19 cellular contexts compared by ENCODE assay signal in genomic region chr11:86118201-86118600, GRCh38. TPM values are rescaled to one million over a fixed set of nuclear protein-coding genes. Genes with fewer than 3 reads are reported as not detected.
DNase-seq lines count a peak whose midpoint lies in the region; ATAC-seq, FAIRE-seq and TF ChIP-seq lines count a peak whose summit lies in the region.
"Had no signal": no experiment of that assay in that cellular context is flagged by ENCODE, and none has a peak within 500 bp of the region (broad histone marks: within the 10 kb centered on the region; RNA-seq: fewer than 3 reads in every experiment).

No MANE protein-coding gene starts in this region.

- H2AK9ac ChIP-seq in IMR-90 (replicated peaks; ENCODE audit: low read depth, low read length, poor library complexity), result no peak overlapping the region

- no peaks in the 10 kb centered on the region for H3K36me3 ChIP-seq in IMR-90 (ENCODE audit: control insufficient read depth, insufficient read depth, low read length)
- H3K36me3 ChIP-seq in K562 (ENCODE audit: control insufficient read depth, insufficient read depth, low read length), result peaks cover 10% of the 10 kb centered on the region; the same call in 2 of the 3 replicates
- no peaks in the 10 kb centered on the region for H3K36me3 ChIP-seq in sigmoid colon
- H3K36me3 ChIP-seq: BLaER1, HAP-1 had no signal

- H2BK120ac ChIP-seq in IMR-90 (ENCODE audit: low read depth, low read length), result peak overlapping the region; percentile 62; the same call in 1 of the 2 replicates

- dilution Hi-C loops in IMR-90 (cut with HindIII; ENCODE audit: low sequenced_read_pairs, unreplicated experiment), result no loop called here

- no peak overlapping the region for H3K4me3 Mint-ChIP-seq in activated CD4-positive, alpha-beta T cell treated with anti-CD3 and anti-CD28 coated beads, Interleukin-2, amount 10 ng/mL, durations not matched to agents 24 days and 14 days
- H3K4me3 Mint-ChIP-seq: CD8-positive, alpha-beta memory T cell had no signal

- peak overlapping the region; percentile 31; the same call in 1 of the 2 replicates for H3K14ac ChIP-seq in IMR-90 (replicated peaks; ENCODE audit: low read depth, low read length)

- peaks cover 17% of the 10 kb centered on the region for H3K79me2 ChIP-seq in K562 (ENCODE audit: control insufficient read depth, insufficient read depth, low read length)

- H4K20me1 ChIP-seq in IMR-90 (ENCODE audit: insufficient read depth, low read length), result no peaks in the 10 kb centered on the region
- no peaks in the 10 kb centered on the region for H4K20me1 ChIP-seq in K562 (replicated peaks; ENCODE audit: control insufficient read depth, insufficient read depth, low read length)
- H4K20me1 ChIP-seq: BLaER1 had no signal

- H3K4me2 ChIP-seq in IMR-90 (ENCODE audit: low read depth, low read length) (no peak overlapping the region), K562 (ENCODE audit: insufficient read depth, low read length) (no peak overlapping the region)
- H3K4me2 ChIP-seq: BLaER1 had no signal

- H3K56ac ChIP-seq in IMR-90 (ENCODE audit: extremely low read depth, insufficient read depth, low read length), result no peak overlapping the region

- TF ChIP-seq POLR2A in IMR-90 (IDR thresholded peaks at IDR 0.05; ENCODE audit: low read depth, low read length) (no peak), K562 (conservative IDR thresholded peaks at IDR 0.05) (no peak), sigmoid colon (IDR thresholded peaks at IDR 0.05) (no peak)

- no peak overlapping the region for H4K5ac ChIP-seq in IMR-90 (ENCODE audit: low read depth, low read length)

- H3K9ac ChIP-seq in IMR-90 (ENCODE audit: low read depth, low read length) (no peak overlapping the region), K562 (ENCODE audit: insufficient read depth in 1 of 2, low read depth in 2 of 2, low read length in 2 of 2) (no peak overlapping the region)
- H3K9ac ChIP-seq: BLaER1 had no signal

- H2BK5ac ChIP-seq in IMR-90 (ENCODE audit: low read depth, low read length, poor library complexity, severe bottlenecking), result peak overlapping the region; percentile 2

- peak overlapping the region; percentile 20; the same call in 1 of the 2 replicates for H2AK5ac ChIP-seq in IMR-90 (ENCODE audit: low read depth, low read length)

- peaks cover 2% of the 10 kb centered on the region for H3K27me3 Mint-ChIP-seq in activated CD4-positive, alpha-beta T cell treated with anti-CD3 and anti-CD28 coated beads, Interleukin-2, amount 10 ng/mL, durations not matched to agents 24 days and 14 days
- H3K27me3 Mint-ChIP-seq: CD8-positive, alpha-beta memory T cell had no signal

- no peak overlapping the region for H3K27ac ChIP-seq in IMR-90 (ENCODE audit: insufficient read depth, low read length)
- no peak overlapping the region for H3K27ac ChIP-seq in K562 (ENCODE audit: extremely low read depth, low read depth, low read length)
- H3K27ac ChIP-seq in sigmoid colon, result peak overlapping the region in 3 of 4 donors; percentile 39 to 76 (median 67)
- H3K27ac ChIP-seq: BLaER1, RWPE1 had no signal

- peaks cover 30% of the 10 kb centered on the region for H3K4me1 Mint-ChIP-seq in activated CD4-positive, alpha-beta T cell treated with anti-CD3 and anti-CD28 coated beads, Interleukin-2, amount 10 ng/mL, durations not matched to agents 24 days and 14 days

- H3K4me3 ChIP-seq in IMR-90 (ENCODE audit: insufficient read depth, low read depth, low read length), result no peak overlapping the region
- H3K4me3 ChIP-seq in K562, result no peak overlapping the region
- no peak overlapping the region for H3K4me3 ChIP-seq in sigmoid colon
- H3K4me3 ChIP-seq: BLaER1, HAP-1 had no signal

- H3K4ac ChIP-seq in IMR-90 (ENCODE audit: low read depth, low read length), result no peak overlapping the region

- CTCF ChIA-PET in IMR-90 (lab: Yijun Ruan, JAX) (no interaction called here), K562 (lab: Yijun Ruan, JAX; ENCODE audit: low intra/inter-chr PET ratio) (no interaction called here)

- peaks cover 4% of the 10 kb centered on the region for H3K9me3 Mint-ChIP-seq in activated CD4-positive, alpha-beta T cell treated with anti-CD3 and anti-CD28 coated beads, Interleukin-2, amount 10 ng/mL, durations not matched to agents 24 days and 14 days
- peaks cover 0 to 5% of the 10 kb centered on the region in 2 donors for H3K9me3 Mint-ChIP-seq in activated naive CD4-positive, alpha-beta T cell treated with anti-CD3 and anti-CD28 coated beads, Interleukin-2, amount 50 U/mL, for 72 hours
- H3K9me3 Mint-ChIP-seq: CD8-positive, alpha-beta memory T cell had no signal

- H2BK15ac ChIP-seq in IMR-90 (ENCODE audit: low read depth, low read length), result peak overlapping the region; percentile 97

- TF ChIP-seq CTCF in IMR-90 (conservative IDR thresholded peaks at IDR 0.05; ENCODE audit: low read depth, low read length), result no peak
- no peak for TF ChIP-seq CTCF in K562 (IDR thresholded peaks at IDR 0.05 in 2 of 3, conservative IDR thresholded peaks at IDR 0.05 in 1 of 3; ENCODE audit: insufficient read depth in 2 of 3, low read depth in 1 of 3, low read length in 3 of 3)
- TF ChIP-seq CTCF in sigmoid colon (IDR thresholded peaks at IDR 0.05), result no peak
- no peak for TF ChIP-seq CTCF in omental fat pad (IDR thresholded peaks at IDR 0.05)

- H3K79me1 ChIP-seq in IMR-90 (ENCODE audit: low read depth in 1 of 2, low read length in 2 of 2), result no peaks in the 10 kb centered on the region

- H3K18ac ChIP-seq in IMR-90 (ENCODE audit: low read depth, low read length), result no peak overlapping the region; the same call in 1 of the 2 replicates

- intact Hi-C loops in activated CD4-positive, alpha-beta T cell treated with anti-CD3 and anti-CD28 coated beads, Interleukin-2, amount 10 ng/mL, durations not matched to agents 24 days and 14 days (cut with micrococcal nuclease), result no loop called here
- intact Hi-C loops in IMR-90 (cut with micrococcal nuclease), result no loop called here
- intact Hi-C loops in K562 (cut with micrococcal nuclease), result no loop called here
- intact Hi-C loops in sigmoid colon (cut with DNase I), result loop anchor here (2.0 kb wide), 2 partner anchors 49 to 77 kb away; partner anchors contain the start of gene PICALM

- DNase-seq in activated CD4-positive, alpha-beta T cell treated with anti-CD3 and anti-CD28 coated beads, Interleukin-2, amount 10 ng/mL, durations not matched to agents 24 days and 14 days, result no peak
- DNase-seq in activated CD4-positive, alpha-beta T cell treated with anti-CD3 and anti-CD28 coated beads for 4 hours, result no peak
- DNase-seq in IMR-90 (no peak), K562 (ENCODE audit: extremely low read depth in 1 of 4, low spot score in 3 of 4) (no peak), sigmoid colon (no peak), NCI-H2081 treated with DMSO at 0.1 percent for 48 hours (lab: John Stamatoyannopoulos, UW) (no peak), omental fat pad (ENCODE audit: low spot score) (no peak)
- no peak for DNase-seq in activated naive CD4-positive, alpha-beta T cell treated with anti-CD3 and anti-CD28 coated beads, Interleukin-2, amount 50 U/mL, for 72 hours (ENCODE audit: low spot score in 2 of 2)
- DNase-seq: CD8-positive, alpha-beta memory T cell; DMS79; NCI-H1105; NCI-H1694 treated with DMSO at 0.1 percent for 48 hours; NCI-H345; NCI-H69 had no signal

- POLR2A ChIA-PET in IMR-90 (lab: Charles Lee; ENCODE audit: unreplicated experiment) (no interaction called here), K562 (lab: Yijun Ruan, JAX) (interaction anchor here (0.7 to 2.2 kb wide), 8 partner anchors 13 to 157 kb away, joined by 3 to 5 read pairs (median 3); partner anchors contain the start of gene PICALM)

- WGBS in IMR-90 (ENCODE audit: extremely low coverage in 2 of 2, insufficient read length in 1 of 2), 2 experiments, result no CpG with 5 or more reads among the region's 2 CpGs
- 5% methylated on average over 2 of the region's 2 CpGs for WGBS in K562 (ENCODE audit: insufficient coverage, low coverage, missing lambda C conversion rate)
- WGBS in sigmoid colon, 2 donors, result 75 to 86% methylated on average over 2 of the region's 2 CpGs

- H3K9me3 ChIP-seq in IMR-90 (ENCODE audit: control insufficient read depth, insufficient read depth, low read length) (no peaks in the 10 kb centered on the region), K562 (replicated peaks; ENCODE audit: control insufficient read depth, insufficient read depth, low read depth, low read length) (no peaks in the 10 kb centered on the region), sigmoid colon (no peaks in the 10 kb centered on the region)
- H3K9me3 ChIP-seq: BLaER1, HAP-1 had no signal

- ATAC-seq in IMR-90 (ENCODE audit: low read depth), result no peak
- peak; percentile 45; the same call in 2 of the 3 replicates for ATAC-seq in K562
- ATAC-seq in activated naive CD4-positive, alpha-beta T cell treated with anti-CD3 and anti-CD28 coated beads, Interleukin-2, amount 50 U/mL, for 72 hours, result no peak
- ATAC-seq in omental fat pad (ENCODE audit: low FRiP score), result no peak

- BruUV-seq in IMR-90 (replicated peaks; lab: Mats Ljungman, UMichigan) (no TSS peak), K562 (replicated peaks; lab: Mats Ljungman, UMichigan) (no TSS peak)

- H3K4me1 ChIP-seq in IMR-90 (ENCODE audit: control insufficient read depth, insufficient read depth, low read length), result peaks cover 9% of the 10 kb centered on the region
- H3K4me1 ChIP-seq in K562 (replicated peaks in 1 of 2; ENCODE audit: control insufficient read depth in 2 of 2, insufficient read depth in 2 of 2, low read length in 2 of 2), result peaks cover 3 to 38% of the 10 kb centered on the region in 2 experiments
- H3K4me1 ChIP-seq in sigmoid colon, result peaks cover 0 to 40% (median 35%) of the 10 kb centered on the region in 4 donors
- H3K4me1 ChIP-seq: HAP-1 had no signal

- no peaks in the 10 kb centered on the region for H3K27me3 ChIP-seq in IMR-90 (ENCODE audit: control insufficient read depth, insufficient read depth, low read length)
- H3K27me3 ChIP-seq in K562 (ENCODE audit: control insufficient read depth in 2 of 2, insufficient read depth in 2 of 2, low read length in 2 of 2), result no peaks in the 10 kb centered on the region
- H3K27me3 ChIP-seq in sigmoid colon, result no peaks in the 10 kb centered on the region
- H3K27me3 ChIP-seq: BLaER1 had no signal

- no peak overlapping the region for H3K23ac ChIP-seq in IMR-90 (ENCODE audit: low read depth, low read length)

- H3K27ac Mint-ChIP-seq in activated CD4-positive, alpha-beta T cell treated with anti-CD3 and anti-CD28 coated beads, Interleukin-2, amount 10 ng/mL, durations not matched to agents 24 days and 14 days, result peak overlapping the region; percentile 8
- no peak overlapping the region for H3K27ac Mint-ChIP-seq in activated naive CD4-positive, alpha-beta T cell treated with anti-CD3 and anti-CD28 coated beads, Interleukin-2, amount 50 U/mL, for 72 hours
- H3K27ac Mint-ChIP-seq: CD8-positive, alpha-beta memory T cell had no signal

- TF ChIP-seq RAD21 in IMR-90 (IDR thresholded peaks at IDR 0.05; ENCODE audit: low read length), result no peak
- no peak for TF ChIP-seq RAD21 in K562 (CRISPR knock-in tag; conservative IDR thresholded peaks at IDR 0.05 in 1 of 2, IDR thresholded peaks at IDR 0.05 in 1 of 2)

- H3K9me1 ChIP-seq in IMR-90 (ENCODE audit: insufficient read depth, low read length) (peaks cover 14% of the 10 kb centered on the region), K562 (ENCODE audit: control insufficient read depth, insufficient read depth, low read length) (no peaks in the 10 kb centered on the region)

- H3K36me3 Mint-ChIP-seq in activated CD4-positive, alpha-beta T cell treated with anti-CD3 and anti-CD28 coated beads, Interleukin-2, amount 10 ng/mL, durations not matched to agents 24 days and 14 days (ENCODE audit: low read depth), result no peaks in the 10 kb centered on the region
- no peaks in the 10 kb centered on the region for H3K36me3 Mint-ChIP-seq in activated naive CD4-positive, alpha-beta T cell treated with anti-CD3 and anti-CD28 coated beads, Interleukin-2, amount 50 U/mL, for 72 hours
- H3K36me3 Mint-ChIP-seq: CD8-positive, alpha-beta memory T cell had no signal

- H4K8ac ChIP-seq in IMR-90 (ENCODE audit: low read depth in 2 of 2, low read length in 2 of 2), result no peak overlapping the region

- in situ Hi-C loops in IMR-90 (cut with MboI; ENCODE audit: low sequenced_read_pairs) (no loop called here), K562 (cut with MboI) (no loop called here)

- no peak overlapping the region; the same call in 1 of the 2 replicates for H4K91ac ChIP-seq in IMR-90 (ENCODE audit: insufficient read depth, low read depth, low read length)

- FAIRE-seq in K562 (lab: Jason Lieb, UNC), result no peak
- FAIRE-seq: A204.1, D721Med had no signal

- H2BK20ac ChIP-seq in IMR-90 (ENCODE audit: low read depth, low read length), result peak overlapping the region; percentile 72

- H2AFZ ChIP-seq in IMR-90 (replicated peaks; ENCODE audit: low read length, poor library complexity) (peak overlapping the region; percentile 54), K562 (ENCODE audit: low read depth, low read length) (peak overlapping the region; percentile 37)

- no peak for TF ChIP-seq EP300 in K562 (IDR thresholded peaks at IDR 0.05; ENCODE audit: low read length)
- TF ChIP-seq EP300 in sigmoid colon (IDR thresholded peaks at IDR 0.05), result no peak

RNA-seq across cellular contexts. Expression of gene PICALM, which starts 49.3 kb away (rescaled TPM):
- total RNA-seq in activated CD4-positive, alpha-beta T cell treated with anti-CD3 and anti-CD28 coated beads, Interleukin-2, amount 10 ng/mL, durations not matched to agents 24 days and 14 days, result 141 and 156 TPM in 2 replicates
- total RNA-seq in IMR-90 (2012; rRNA removed) (441 and 453 TPM in 2 replicates), K562 (2014; rRNA removed) (230 and 307 TPM in 2 replicates), K562 (2014; rRNA removed; fragmentation: Illumina TruSeq; extraction: Trizol) (340 and 386 TPM in 2 replicates), K562 (2015; rRNA removed; fragmentation: Illumina TruSeq; extraction: Trizol) (269 and 309 TPM in 2 replicates), K562 (2021) (281 and 340 TPM in 2 replicates), sigmoid colon (100 to 1,000 TPM; 213 to 250 (median 230) TPM), omental fat pad (100 to 1,000 TPM; 302 to 622 (median 395) TPM)
- polyA plus RNA-seq in IMR-90 (2012; rRNA removed) (214 and 235 TPM in 2 replicates), K562 (2011; rRNA removed) (681 and 990 TPM in 2 replicates), K562 (2014; fragmentation: Illumina TruSeq; extraction: Trizol) (445 and 542 TPM in 2 replicates), K562 (2014; fragmentation: Nextera tagmentation; extraction: Ambion mirVana) (100 to 1,000 TPM in 1 of 2 experiments, 10 to 100 TPM in 1; 41.3 to 129 TPM), K562 (2014; rRNA removed) (304 TPM in 2 replicates), sigmoid colon (100 to 1,000 TPM in 1 of 3 donors, 10 to 100 TPM in 2; 55.3 to 100 (median 81.1) TPM)
- polyA plus RNA-seq in IMR-90 (2012; cell fraction: cytosol; rRNA removed), result 75.0 and 88.4 TPM in 2 replicates
- polyA plus RNA-seq in IMR-90 (2012; cell fraction: nucleus; rRNA removed; ENCODE audit: low replicate concordance), result 42.1 and 341 TPM in 2 replicates
- 475 and 1,498 TPM in 2 replicates for total RNA-seq in K562 (2011; cell fraction: chromatin; rRNA removed; ENCODE audit: low replicate concordance)
- 202 and 279 TPM in 2 replicates for total RNA-seq in K562 (2011; cell fraction: nucleolus; rRNA removed)
- total RNA-seq in K562 (2011; cell fraction: nucleoplasm; rRNA removed), result 517 and 758 TPM in 2 replicates
- 509 and 566 TPM in 2 replicates for polyA plus RNA-seq in K562 (2011; cell fraction: cytosol; rRNA removed)
- 499 and 568 TPM in 2 replicates for polyA plus RNA-seq in K562 (2011; cell fraction: nucleus; rRNA removed)
- 259 and 286 TPM in 2 replicates for polyA plus RNA-seq in K562 (2012)
- polyA minus RNA-seq in K562 (2011; rRNA and poly(A)+ RNA removed), result 1,181 and 1,573 TPM in 2 replicates
- polyA minus RNA-seq in K562 (2011; cell fraction: cytosol; rRNA and poly(A)+ RNA removed), result 387 and 658 TPM in 2 replicates
- 394 and 431 TPM in 2 replicates for polyA minus RNA-seq in K562 (2011; cell fraction: nucleus; rRNA and poly(A)+ RNA removed)
- total RNA-seq in activated naive CD4-positive, alpha-beta T cell treated with anti-CD3 and anti-CD28 coated beads, Interleukin-2, amount 50 U/mL, for 72 hours, result 10 to 100 TPM; 65.4 to 82.1 TPM

Comparison
In these comparisons a context has a peak if more than half of its experiments do, and no peak if none do; other contexts are left out.
1. H3K27ac ChIP-seq: peak in sigmoid colon (3 of 4); none in IMR-90 (single experiment) and K562 (single experiment).